ENCODE assay signal across 1 cellular context in the genomic region with DNA sequence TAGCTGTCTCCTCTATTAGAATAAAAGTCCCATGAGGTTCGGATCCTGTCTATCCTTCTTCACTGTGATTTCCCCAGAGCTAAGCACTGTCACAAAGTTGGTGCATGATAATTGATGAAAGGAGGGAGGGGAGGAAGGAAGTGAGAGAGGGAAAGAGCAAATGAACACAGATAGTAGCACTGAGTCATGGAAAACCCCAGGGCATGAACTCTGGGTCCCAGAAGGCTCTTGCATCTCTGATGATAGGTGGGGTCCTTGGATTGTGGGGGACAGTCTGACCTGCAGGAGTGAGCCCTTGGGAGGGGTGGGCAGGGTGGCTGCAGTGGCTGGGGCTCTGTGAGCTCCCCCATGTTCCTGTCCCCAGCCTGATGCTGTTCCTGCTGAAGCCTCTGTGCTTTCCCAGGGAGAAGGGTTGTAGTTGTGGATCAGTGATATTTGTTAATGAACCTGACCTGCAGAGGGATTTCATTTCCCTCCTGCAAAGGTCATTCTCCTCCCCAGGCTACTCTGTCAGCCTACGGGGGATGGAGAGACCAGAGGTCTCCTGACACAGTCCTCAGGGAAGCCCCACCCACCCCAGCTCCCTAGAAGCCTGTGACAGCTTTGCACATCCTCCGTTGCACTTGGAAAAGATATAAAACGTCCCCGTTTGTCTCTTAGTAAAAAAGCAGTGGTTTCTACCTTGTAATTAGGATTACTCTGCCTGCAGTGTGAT.
TF ChIP-seq lines count a peak whose summit lies in the region.

No MANE protein-coding gene starts in this region.

TF ChIP-seq in GM12878, 131 proteins besides CTCF, POLR2A, EP300 and RAD21:
- no peak for TF ChIP-seq MTA3 (IDR thresholded peaks at IDR 0.05; ENCODE audit: borderline replicate concordance, low read length)
- TF ChIP-seq SP1 (IDR thresholded peaks at IDR 0.05; ENCODE audit: low read depth, low read length), result no peak
- TF ChIP-seq DPF2 (IDR thresholded peaks at IDR 0.05), result 0 out of 2 replicates have a peak, but pooled peaks have one; percentile 19
- peak; percentile 26; the same call in 1 of the 2 replicates for TF ChIP-seq MTA2 (IDR thresholded peaks at IDR 0.05; ENCODE audit: low read depth)
- TF ChIP-seq SPI1 (IDR thresholded peaks at IDR 0.05; ENCODE audit: borderline replicate concordance, insufficient read depth, low read depth, low read length), result peak; percentile 16; the same call in 1 of the 2 replicates
- TF ChIP-seq NR2F1 (conservative IDR thresholded peaks at IDR 0.05), result peak; percentile 66
- no peak for TF ChIP-seq RAD51 (IDR thresholded peaks at IDR 0.05)
